Comparison of ENCODE assay signal across 1 cellular context in genomic region chr1:93648656-93649055, GRCh38.
TF ChIP-seq lines count a peak whose summit lies in the region.

No MANE protein-coding gene starts in this region.

TF ChIP-seq in GM12878, 131 proteins besides CTCF, POLR2A, EP300 and RAD21:
- TF ChIP-seq STAT3 (IDR thresholded peaks at IDR 0.05; ENCODE audit: low read depth, low read length), result no peak
- TF ChIP-seq NFXL1 (IDR thresholded peaks at IDR 0.05; ENCODE audit: borderline replicate concordance), result no peak
- TF ChIP-seq STAT1 (conservative IDR thresholded peaks at IDR 0.05), result no peak
- no peak for TF ChIP-seq BRCA1 (IDR thresholded peaks at IDR 0.05; ENCODE audit: low read depth, low read length)
- no peak for TF ChIP-seq ATF7 (IDR thresholded peaks at IDR 0.05; ENCODE audit: low read depth)
- TF ChIP-seq CHD1 (IDR thresholded peaks at IDR 0.05; ENCODE audit: low read depth, low read length), result no peak
- TF ChIP-seq EZH2 (IDR thresholded peaks at IDR 0.05; ENCODE audit: borderline replicate concordance, control insufficient read depth, low read depth, low read length), result no peak
- TF ChIP-seq PRDM15 (CRISPR knock-in tag; IDR thresholded peaks at IDR 0.05), result no peak
- TF ChIP-seq BCLAF1 (IDR thresholded peaks at IDR 0.05), result no peak
- TF ChIP-seq SREBF1 (IDR thresholded peaks at IDR 0.05; ENCODE audit: low read length), result no peak
- TF ChIP-seq CREB1 (IDR thresholded peaks at IDR 0.05; ENCODE audit: low read depth), result no peak
- TF ChIP-seq ZSCAN29 (IDR thresholded peaks at IDR 0.05), result no peak
- TF ChIP-seq CREM (IDR thresholded peaks at IDR 0.05; ENCODE audit: low read depth), result no peak
- TF ChIP-seq PML (IDR thresholded peaks at IDR 0.05; ENCODE audit: low read length), result no peak
- no peak for TF ChIP-seq EGR1 (IDR thresholded peaks at IDR 0.05; ENCODE audit: borderline replicate concordance in 1 of 2, low read depth in 2 of 2, low read length in 2 of 2)
